Comparison of ENCODE assay signal across 8 cellular contexts in the genomic region with DNA sequence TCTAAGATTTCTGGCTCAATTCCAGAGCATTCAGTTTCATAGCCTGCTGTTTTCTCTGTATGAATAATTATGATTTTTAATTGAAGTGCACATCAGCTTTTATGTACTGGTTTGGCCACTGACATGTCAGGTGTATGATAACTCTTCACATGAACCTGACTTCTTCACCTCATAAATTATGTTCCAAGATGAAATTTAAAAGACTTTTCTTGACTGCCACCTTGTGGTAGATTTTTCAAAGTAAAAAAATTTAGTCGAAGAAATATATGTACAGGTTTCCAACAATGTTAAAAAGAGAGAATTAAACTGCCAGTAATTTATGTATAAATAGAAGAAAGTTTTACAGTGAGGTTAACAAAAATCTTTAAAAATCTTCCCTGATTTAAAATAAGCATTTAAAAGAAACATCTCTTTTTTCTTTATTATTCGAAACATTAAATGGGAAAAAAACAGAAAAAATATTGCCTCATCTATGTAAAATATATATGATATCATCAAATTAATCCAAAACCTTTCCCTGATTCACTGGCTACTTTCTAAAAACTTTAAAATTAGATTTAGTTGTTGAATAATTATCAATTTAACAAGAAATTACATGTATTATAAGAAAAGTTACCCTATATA.
DNase-seq lines count a peak whose midpoint lies in the region; ATAC-seq, FAIRE-seq and TF ChIP-seq lines count a peak whose summit lies in the region.

No MANE protein-coding gene starts in this region.

- peak; percentile 46 for TF ChIP-seq CTCF in MM.1S (IDR thresholded peaks at IDR 0.05; ENCODE audit: low read length)
- peak; percentile 68 to 82 for TF ChIP-seq CTCF in brain (conservative IDR thresholded peaks at IDR 0.05)
- peak; percentile 51 to 64 (median 59) for TF ChIP-seq CTCF in nephron (IDR thresholded peaks at IDR 0.05; ENCODE audit: unreplicated experiment in 3 of 3)

- no peaks in the 10 kb centered on the region for H3K79me2 ChIP-seq in MM.1S (ENCODE audit: low read length)

- no peak overlapping the region for H3K9ac ChIP-seq in MM.1S (ENCODE audit: low read length)

- peaks cover 7% of the 10 kb centered on the region for H3K27me3 Mint-ChIP-seq in brain
- H3K27me3 Mint-ChIP-seq in nephron (ENCODE audit: low read depth), result no peaks in the 10 kb centered on the region

- no peak for ATAC-seq in GM18502 (IDR thresholded peaks at IDR 0.05; ENCODE audit: poor library complexity, unreplicated experiment)
- ATAC-seq in GM21825 (IDR thresholded peaks at IDR 0.05; ENCODE audit: unreplicated experiment), result no peak
- no peak for ATAC-seq in GM19023 (IDR thresholded peaks at IDR 0.05; ENCODE audit: unreplicated experiment)

- no peaks in the 10 kb centered on the region for H3K9me3 ChIP-seq in MM.1S (replicated peaks; ENCODE audit: insufficient read depth, low read length)

- H3F3A ChIP-seq in MM.1S (ENCODE audit: insufficient read depth, low read length), result no peaks in the 10 kb centered on the region

- H4K20me1 ChIP-seq in MM.1S (ENCODE audit: insufficient read depth, low read length), result no peaks in the 10 kb centered on the region

- no peaks in the 10 kb centered on the region for H3K27me3 ChIP-seq in MM.1S (replicated peaks; ENCODE audit: insufficient read depth, low read length)

- no peaks in the 10 kb centered on the region for H3K4me1 ChIP-seq in MM.1S (ENCODE audit: low read length)

- no peaks in the 10 kb centered on the region for H3K36me3 ChIP-seq in MM.1S (replicated peaks; ENCODE audit: insufficient read depth, low read length)

- peak; percentile 92 for FAIRE-seq in G401.6 (lab: Jason Lieb, UNC)

- peaks cover 3% of the 10 kb centered on the region for H3K4me1 Mint-ChIP-seq in brain
- H3K4me1 Mint-ChIP-seq in nephron, result no peaks in the 10 kb centered on the region

- H3K4me2 ChIP-seq in MM.1S (ENCODE audit: low read depth, low read length), result no peak overlapping the region

- H3K4me3 Mint-ChIP-seq in brain (no peak overlapping the region), nephron (no peak overlapping the region)

- no peak overlapping the region for H3K27ac Mint-ChIP-seq in brain
- no peak overlapping the region for H3K27ac Mint-ChIP-seq in nephron

- no peak overlapping the region for H3K4me3 ChIP-seq in MM.1S (ENCODE audit: low read length)

- DNase-seq in MM.1S (peak; percentile 60), GOT3 (lab: John Stamatoyannopoulos, UW) (no peak)

- H3K36me3 Mint-ChIP-seq in brain (no peaks in the 10 kb centered on the region), nephron (ENCODE audit: low read depth) (no peaks in the 10 kb centered on the region)

- no peaks in the 10 kb centered on the region for H3K9me2 ChIP-seq in MM.1S (replicated peaks; ENCODE audit: insufficient read depth, low read length)

- H3K9me3 Mint-ChIP-seq in brain (no peaks in the 10 kb centered on the region), nephron (no peaks in the 10 kb centered on the region)

- H3K27ac ChIP-seq in MM.1S (ENCODE audit: low read length), result no peak overlapping the region

- no peak overlapping the region for H2AFZ ChIP-seq in MM.1S (ENCODE audit: low read length)
